In genomic region chr4:152327606-152328453, GRCh38 we compare ENCODE assay signal across 23 cellular contexts.
A peak's percentile ranks its signal among the peaks of the same experiment; 100 is the strongest.
DNase-seq lines count a peak whose midpoint lies in the region; ATAC-seq, FAIRE-seq and TF ChIP-seq lines count a peak whose summit lies in the region.
"Had no signal": no experiment of that assay in that cellular context is flagged by ENCODE, and none has a peak within 500 bp of the region (broad histone marks: within the 10 kb centered on the region; RNA-seq: fewer than 3 reads in every experiment).

No MANE protein-coding gene starts in this region.

- no peak for DNase-seq in activated naive CD8-positive, alpha-beta T cell treated with anti-CD3 and anti-CD28 coated beads, Interleukin-2, amount 50 U/mL, for 24 hours
- DNase-seq in T-cell (no peak), type B pancreatic cell (ENCODE audit: extremely low spot score, unreplicated experiment) (no peak), spleen (no peak), H54 (ENCODE audit: insufficient read length, low spot score) (no peak)
- no peak for DNase-seq in effector memory CD8-positive, alpha-beta T cell
- DNase-seq: activated CD4-positive, alpha-beta T cell treated with anti-CD3 and anti-CD28 coated beads, Interleukin-2, amount 50 U/mL, for 4 hours; activated effector memory CD4-positive, alpha-beta T cell treated with Interleukin-2 at 50 U/mL for 16 hours; NCI-H1417; NCI-H2171; NCI-H82; posterior cingulate gyrus; stimulated activated CD4-positive, alpha-beta T cell treated with anti-CD3 and anti-CD28 coated beads, Interleukin-4, amount 100 ng/mL, for 4 hours had no signal

- POLR2A ChIA-PET in T-cell (lab: Charles Lee) = interaction anchor here in 1 of 2 donors (0.6 kb wide), 1 partner anchor 95 kb away, joined by 3 read pairs; no protein-coding TSS in a partner anchor

- FAIRE-seq in H54 (lab: Jason Lieb, UNC) = no peak
- FAIRE-seq: astrocyte, GM12892, RCC 7860 had no signal

- TF ChIP-seq CTCF in type B pancreatic cell (conservative IDR thresholded peaks at IDR 0.05) (no peak), spleen (IDR thresholded peaks at IDR 0.05 in 8 of 11, conservative IDR thresholded peaks at IDR 0.05 in 3 of 11) (no peak)

- peak overlapping the region; percentile 77 for H3K27ac Mint-ChIP-seq in activated naive CD8-positive, alpha-beta T cell
- no peak overlapping the region for H3K27ac Mint-ChIP-seq in activated naive CD8-positive, alpha-beta T cell treated with anti-CD3 and anti-CD28 coated beads, Interleukin-2, amount 50 U/mL, for 24 hours
- H3K27ac Mint-ChIP-seq in T-cell = peak overlapping the region; percentile 82 to 93
- peak overlapping the region; percentile 15 to 36 for H3K27ac Mint-ChIP-seq in effector memory CD8-positive, alpha-beta T cell
- H3K27ac Mint-ChIP-seq in type B pancreatic cell = peak overlapping the region; percentile 43

- WGBS in spleen, 5 donors = 82 to 90% (median 87%) methylated on average over 6 of the region's 6 CpGs

- no peak for ATAC-seq in activated naive CD8-positive, alpha-beta T cell treated with anti-CD3 and anti-CD28 coated beads, Interleukin-2, amount 50 U/mL, for 24 hours
- peak; percentile 48 to 90 (median 83) for ATAC-seq in T-cell (replicated peaks in 1 of 4)
- no peak for ATAC-seq in effector memory CD8-positive, alpha-beta T cell (replicated peaks)
- no peak for ATAC-seq in GM21576 (IDR thresholded peaks at IDR 0.05; ENCODE audit: unreplicated experiment)
- ATAC-seq: naive thymus-derived CD8-positive, alpha-beta T cell; SK-N-SH treated with all-trans-retinoic acid at 6 μM for 48 hours had no signal

- H3K4me1 Mint-ChIP-seq in activated naive CD8-positive, alpha-beta T cell (ENCODE audit: low read depth) = peaks cover 16% of the 10 kb centered on the region
- H3K4me1 Mint-ChIP-seq in activated naive CD8-positive, alpha-beta T cell treated with anti-CD3 and anti-CD28 coated beads, Interleukin-2, amount 50 U/mL, for 24 hours = peaks cover 17% of the 10 kb centered on the region
- H3K4me1 Mint-ChIP-seq in T-cell (peaks cover 21 to 24% (median 23%) of the 10 kb centered on the region in 3 donors), type B pancreatic cell (ENCODE audit: unreplicated experiment) (peaks cover 8% of the 10 kb centered on the region)
- no peaks in the 10 kb centered on the region for H3K4me1 Mint-ChIP-seq in effector memory CD8-positive, alpha-beta T cell (ENCODE audit: low read depth in 2 of 2)

- peaks cover 33% of the 10 kb centered on the region for H3K36me3 Mint-ChIP-seq in activated naive CD8-positive, alpha-beta T cell
- H3K36me3 Mint-ChIP-seq in activated naive CD8-positive, alpha-beta T cell treated with anti-CD3 and anti-CD28 coated beads, Interleukin-2, amount 50 U/mL, for 24 hours (ENCODE audit: low read depth) = peaks cover 56% of the 10 kb centered on the region
- H3K36me3 Mint-ChIP-seq in T-cell (peaks cover 63% of the 10 kb centered on the region), type B pancreatic cell (peaks cover 44% of the 10 kb centered on the region)
- peaks cover 49% of the 10 kb centered on the region for H3K36me3 Mint-ChIP-seq in effector memory CD8-positive, alpha-beta T cell (ENCODE audit: insufficient read depth)

- no peaks in the 10 kb centered on the region for H3K27me3 Mint-ChIP-seq in activated naive CD8-positive, alpha-beta T cell
- H3K27me3 Mint-ChIP-seq in activated naive CD8-positive, alpha-beta T cell treated with anti-CD3 and anti-CD28 coated beads, Interleukin-2, amount 50 U/mL, for 24 hours = no peaks in the 10 kb centered on the region
- H3K27me3 Mint-ChIP-seq in T-cell (no peaks in the 10 kb centered on the region), type B pancreatic cell (no peaks in the 10 kb centered on the region)
- no peaks in the 10 kb centered on the region for H3K27me3 Mint-ChIP-seq in effector memory CD8-positive, alpha-beta T cell
- H3K27me3 Mint-ChIP-seq: naive thymus-derived CD8-positive, alpha-beta T cell had no signal

- H3K4me1 ChIP-seq in spleen = no peaks in the 10 kb centered on the region
- H3K4me1 ChIP-seq: vagina had no signal

- H3K9me3 Mint-ChIP-seq in activated naive CD8-positive, alpha-beta T cell (ENCODE audit: low read depth) = no peaks in the 10 kb centered on the region
- no peaks in the 10 kb centered on the region for H3K9me3 Mint-ChIP-seq in activated naive CD8-positive, alpha-beta T cell treated with anti-CD3 and anti-CD28 coated beads, Interleukin-2, amount 50 U/mL, for 24 hours
- H3K9me3 Mint-ChIP-seq in T-cell (no peaks in the 10 kb centered on the region), type B pancreatic cell (peaks cover 6% of the 10 kb centered on the region)
- H3K9me3 Mint-ChIP-seq in effector memory CD8-positive, alpha-beta T cell = no peaks in the 10 kb centered on the region
- H3K9me3 Mint-ChIP-seq: naive thymus-derived CD8-positive, alpha-beta T cell had no signal

- TF ChIP-seq POLR2A in spleen (IDR thresholded peaks at IDR 0.05) = no peak
- TF ChIP-seq POLR2A in H54 (IDR thresholded peaks at IDR 0.05; ENCODE audit: low read depth, low read length) = no peak

- H3K36me3 ChIP-seq in spleen = peaks cover 5 to 100% (median 56%) of the 10 kb centered on the region in 6 donors

- peak overlapping the region; percentile 36 for H3K4me3 Mint-ChIP-seq in activated naive CD8-positive, alpha-beta T cell
- H3K4me3 Mint-ChIP-seq in activated naive CD8-positive, alpha-beta T cell treated with anti-CD3 and anti-CD28 coated beads, Interleukin-2, amount 50 U/mL, for 24 hours = no peak overlapping the region
- H3K4me3 Mint-ChIP-seq in T-cell = peak overlapping the region; percentile 39 to 53 (median 48)
- H3K4me3 Mint-ChIP-seq in effector memory CD8-positive, alpha-beta T cell = no peak overlapping the region
- H3K4me3 Mint-ChIP-seq in type B pancreatic cell = no peak overlapping the region

- no peaks in the 10 kb centered on the region for H3K27me3 ChIP-seq in spleen (replicated peaks in 1 of 7)
- H3K27me3 ChIP-seq: hepatocyte, vagina had no signal

- no peaks in the 10 kb centered on the region for H3K9me3 ChIP-seq in spleen
- H3K9me3 ChIP-seq: vagina had no signal

- H3K27ac ChIP-seq in spleen = peak overlapping the region in 1 of 8 donors; percentile 1
- H3K27ac ChIP-seq: hepatocyte, vagina had no signal

- CTCF ChIA-PET in T-cell (lab: Charles Lee) = interaction anchor here in 1 of 2 donors (1.2 kb wide), 1 partner anchor 41 kb away, joined by 3 read pairs; no protein-coding TSS in a partner anchor

- intact Hi-C loops in spleen (cut with DNase I; ENCODE audit: low total_unique reads) = no loop called here

- H3K4me3 ChIP-seq in spleen = no peak overlapping the region
- H3K4me3 ChIP-seq: hepatocyte, smooth muscle cell, vagina had no signal

Comparison
In these comparisons a context has a peak if more than half of its experiments do, and no peak if none do; other contexts are left out.
1. H3K4me3 Mint-ChIP-seq: peak in activated naive CD8-positive, alpha-beta T cell (single experiment) and T-cell (3 of 3); none in activated naive CD8-positive, alpha-beta T cell treated with anti-CD3 and anti-CD28 coated beads, Interleukin-2, amount 50 U/mL, for 24 hours (single experiment), effector memory CD8-positive, alpha-beta T cell (0 of 2) and type B pancreatic cell (single experiment).
2. ATAC-seq: peak in T-cell (4 of 4); none in activated naive CD8-positive, alpha-beta T cell treated with anti-CD3 and anti-CD28 coated beads, Interleukin-2, amount 50 U/mL, for 24 hours (single experiment), effector memory CD8-positive, alpha-beta T cell (single experiment) and GM21576 (single experiment).